Comparison of ENCODE assay signal across 8 cellular contexts in the genomic region with DNA sequence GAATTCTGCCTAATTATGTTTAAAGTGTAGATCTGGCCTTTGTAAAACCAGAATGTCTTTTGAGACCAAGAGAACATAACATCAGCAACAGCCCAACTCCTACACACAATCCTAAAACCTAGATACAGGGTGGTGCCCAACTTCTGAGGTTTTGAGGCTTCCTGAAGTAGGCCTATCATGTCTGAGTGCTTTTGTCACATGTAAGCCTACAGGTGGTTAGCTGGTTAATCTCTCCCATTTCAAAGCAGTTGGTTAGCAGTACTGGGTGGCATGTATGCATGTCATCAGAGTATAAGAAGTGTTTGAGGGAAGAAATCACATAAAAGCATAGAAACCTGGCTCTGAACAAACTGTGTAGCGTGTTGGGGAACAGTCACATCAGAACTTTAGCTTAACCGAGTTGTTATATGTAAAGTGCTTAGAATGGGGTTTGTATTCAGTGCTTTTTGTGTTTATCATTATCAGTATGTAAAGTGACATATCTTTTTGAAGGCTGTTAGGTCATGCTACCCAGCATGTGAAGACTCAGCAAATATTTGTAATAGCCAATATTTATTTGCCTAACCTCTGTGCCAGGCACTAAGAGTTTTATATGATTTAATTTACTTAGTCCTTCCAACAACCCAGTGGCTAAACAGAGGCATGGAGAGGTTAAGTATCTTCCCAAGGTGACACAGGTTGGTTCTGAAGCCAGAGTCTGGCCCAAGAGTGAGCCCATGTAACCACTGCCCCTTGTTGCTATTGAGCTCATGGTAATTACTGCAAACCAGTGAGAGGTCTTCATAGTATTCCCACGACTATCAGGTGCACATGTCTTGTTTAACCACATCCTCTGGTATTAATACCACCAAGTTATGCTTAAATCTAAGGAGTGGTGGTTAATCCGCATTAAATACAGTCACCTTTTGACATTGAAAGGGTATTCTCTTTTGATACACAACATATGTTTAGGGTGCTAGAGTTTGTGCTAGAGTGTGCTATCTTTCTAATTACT. TPM values are rescaled to one million over a fixed set of nuclear protein-coding genes. Genes with fewer than 3 reads are reported as not detected.
A peak's percentile ranks its signal among the peaks of the same experiment; 100 is the strongest.
DNase-seq lines count a peak whose midpoint lies in the region; ATAC-seq and TF ChIP-seq lines count a peak whose summit lies in the region.

No MANE protein-coding gene starts in this region.

- H3K27me3 ChIP-seq in subcutaneous abdominal adipose tissue (ENCODE audit: control insufficient read depth in 5 of 5, insufficient read depth in 4 of 5, low read length in 5 of 5) (no peaks in the 10 kb centered on the region), foreskin keratinocyte (no peaks in the 10 kb centered on the region)

- ATAC-seq in GM18873 (IDR thresholded peaks at IDR 0.05; ENCODE audit: low FRiP score, unreplicated experiment), result peak; percentile 28
- ATAC-seq in HG03280 (IDR thresholded peaks at IDR 0.05; ENCODE audit: unreplicated experiment), result peak; percentile 22
- no peak for ATAC-seq in foreskin keratinocyte

- peaks cover 49% of the 10 kb centered on the region for H3K4me1 Mint-ChIP-seq in activated CD4-positive, alpha-beta T cell treated with anti-CD3 and anti-CD28 coated beads, Interleukin-2, amount 10 ng/mL, durations not matched to agents 24 days and 14 days

- H3K4me3 ChIP-seq in subcutaneous abdominal adipose tissue (ENCODE audit: low read depth in 1 of 5, low read length in 5 of 5), result peak overlapping the region in 3 of 5 donors; percentile 15 to 87 (median 85)

- intact Hi-C loops in activated CD4-positive, alpha-beta T cell treated with anti-CD3 and anti-CD28 coated beads, Interleukin-2, amount 10 ng/mL, durations not matched to agents 24 days and 14 days (cut with micrococcal nuclease), result loop anchor here (1.0 to 2.0 kb wide), 3 partner anchors 24 to 90 kb away; no protein-coding TSS in a partner anchor

- peak; percentile 89 for DNase-seq in activated CD4-positive, alpha-beta T cell treated with anti-CD3 and anti-CD28 coated beads, Interleukin-2, amount 10 ng/mL, durations not matched to agents 24 days and 14 days
- DNase-seq in glomerular visceral epithelial cell (ENCODE audit: extremely low spot score) (peak; percentile 38), SHP77 treated with DMSO at 0.1 percent for 48 hours (lab: John Stamatoyannopoulos, UW) (no peak), G401 (ENCODE audit: low spot score) (no peak), foreskin keratinocyte (no peak)

- H3K9me3 ChIP-seq in subcutaneous abdominal adipose tissue (ENCODE audit: control insufficient read depth in 5 of 5, low read length in 5 of 5), result no peaks in the 10 kb centered on the region

- no peaks in the 10 kb centered on the region for H3K36me3 ChIP-seq in subcutaneous abdominal adipose tissue (ENCODE audit: control insufficient read depth in 5 of 5, insufficient read depth in 5 of 5, low read length in 5 of 5)

- no peaks in the 10 kb centered on the region for H3K27me3 Mint-ChIP-seq in activated CD4-positive, alpha-beta T cell treated with anti-CD3 and anti-CD28 coated beads, Interleukin-2, amount 10 ng/mL, durations not matched to agents 24 days and 14 days

- no peaks in the 10 kb centered on the region for H3K9me3 Mint-ChIP-seq in activated CD4-positive, alpha-beta T cell treated with anti-CD3 and anti-CD28 coated beads, Interleukin-2, amount 10 ng/mL, durations not matched to agents 24 days and 14 days

- H3K36me3 Mint-ChIP-seq in activated CD4-positive, alpha-beta T cell treated with anti-CD3 and anti-CD28 coated beads, Interleukin-2, amount 10 ng/mL, durations not matched to agents 24 days and 14 days (ENCODE audit: low read depth), result peaks cover 3% of the 10 kb centered on the region

- peak overlapping the region; percentile 94 for H3K27ac Mint-ChIP-seq in activated CD4-positive, alpha-beta T cell treated with anti-CD3 and anti-CD28 coated beads, Interleukin-2, amount 10 ng/mL, durations not matched to agents 24 days and 14 days

- peak overlapping the region in 3 of 5 donors; percentile 28 to 43 (median 42) for H3K9ac ChIP-seq in subcutaneous abdominal adipose tissue (ENCODE audit: low read length in 5 of 5)

- in situ Hi-C loops in G401 (cut with HindIII; ENCODE audit: low sequenced_read_pairs), result loop anchor here (25.0 kb wide), 1 partner anchor 123 kb away; no protein-coding TSS in a partner anchor

- no peak for TF ChIP-seq CTCF in foreskin keratinocyte (conservative IDR thresholded peaks at IDR 0.05)

- H3K4me1 ChIP-seq in subcutaneous abdominal adipose tissue (ENCODE audit: control insufficient read depth in 5 of 5, insufficient read depth in 5 of 5, low read length in 5 of 5), result peaks cover 5 to 55% (median 50%) of the 10 kb centered on the region in 5 donors
- H3K4me1 ChIP-seq in foreskin keratinocyte, result peaks cover 40% of the 10 kb centered on the region

- H3K4me3 Mint-ChIP-seq in activated CD4-positive, alpha-beta T cell treated with anti-CD3 and anti-CD28 coated beads, Interleukin-2, amount 10 ng/mL, durations not matched to agents 24 days and 14 days, result no peak overlapping the region

- H3K27ac ChIP-seq in subcutaneous abdominal adipose tissue (ENCODE audit: low read depth, low read length), result peak overlapping the region; percentile 24
- H3K27ac ChIP-seq in foreskin keratinocyte, result no peak overlapping the region

RNA-seq across cellular contexts. Expression of a gene that starts 2.6 kb away (rescaled TPM):
- total RNA-seq in activated CD4-positive, alpha-beta T cell treated with anti-CD3 and anti-CD28 coated beads, Interleukin-2, amount 10 ng/mL, durations not matched to agents 24 days and 14 days, result 28.4 and 28.9 TPM in 2 replicates
- 58.2 and 69.6 TPM in 2 replicates for total RNA-seq in G401 (2014; rRNA removed; shearing (Covaris generic))
- total RNA-seq in foreskin keratinocyte, result 30.2 and 30.3 TPM in 2 replicates
- polyA plus RNA-seq in foreskin keratinocyte, result 5.6 and 7.1 TPM in 2 replicates

Comparison
In these comparisons a context has a peak if more than half of its experiments do, and no peak if none do; other contexts are left out.
1. DNase-seq: peak in activated CD4-positive, alpha-beta T cell treated with anti-CD3 and anti-CD28 coated beads, Interleukin-2, amount 10 ng/mL, durations not matched to agents 24 days and 14 days (single experiment) and glomerular visceral epithelial cell (single experiment); none in SHP77 treated with DMSO at 0.1 percent for 48 hours (single experiment), G401 (single experiment) and foreskin keratinocyte (0 of 2).